In the genomic region with DNA sequence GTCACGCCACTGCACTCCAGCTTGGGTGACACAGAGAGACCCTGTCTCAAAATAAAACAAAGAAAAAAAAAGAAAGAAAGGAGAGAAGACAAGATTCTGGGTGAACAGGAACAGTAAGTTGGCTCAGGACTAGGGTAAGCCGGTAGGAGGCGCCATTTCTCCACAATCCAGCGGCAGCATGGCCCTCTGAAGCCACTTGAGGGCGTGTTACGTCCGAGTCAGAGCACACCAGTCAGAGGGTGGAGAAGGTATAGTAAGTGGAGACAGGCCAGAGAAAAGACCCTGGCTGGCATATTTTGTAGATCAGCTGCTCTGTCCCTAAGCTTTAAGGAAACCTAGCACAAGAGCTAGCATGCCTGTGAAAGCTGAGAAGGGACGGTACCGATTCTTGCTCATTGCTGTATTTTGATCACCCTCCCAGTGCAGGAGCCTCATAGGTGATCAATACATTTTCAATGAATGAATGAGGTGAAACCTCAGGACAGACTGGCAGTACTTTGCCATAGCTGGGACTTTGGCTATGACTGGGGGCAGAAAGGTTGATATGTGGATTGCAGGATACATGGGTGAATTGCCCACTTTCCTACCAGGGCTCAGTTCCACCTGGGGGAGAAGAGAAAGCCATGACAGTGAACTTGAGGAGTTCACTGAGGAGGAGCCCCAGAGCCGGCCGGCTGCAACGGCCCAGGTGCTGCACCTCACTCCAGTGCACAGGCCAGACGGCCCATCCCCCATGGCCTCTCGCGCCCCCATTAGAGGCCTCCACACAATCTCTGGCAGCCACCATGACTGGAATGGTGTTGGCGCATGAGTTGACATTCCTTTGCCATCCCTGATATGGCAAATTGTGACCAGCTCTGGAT, we compare ENCODE assay signal across 1 cellular context.
TF ChIP-seq lines count a peak whose summit lies in the region.

No MANE protein-coding gene starts in this region.

TF ChIP-seq in HepG2, 621 proteins besides CTCF, POLR2A, EP300 and RAD21 (continued from another document):
- TF ChIP-seq FOSL2 (CRISPR knock-in tag; IDR thresholded peaks at IDR 0.05) (0 out of 2 replicates have a peak, but pooled peaks have one; percentile 14), ZFX (CRISPR knock-in tag; IDR thresholded peaks at IDR 0.05; ENCODE audit: low read depth) (peak; percentile 21; the same call in 1 of the 2 replicates), NCOA2 (CRISPR knock-in tag; IDR thresholded peaks at IDR 0.05) (no peak), ZSCAN22 (CRISPR knock-in tag; IDR thresholded peaks at IDR 0.05) (peak; percentile 93), TEAD3 (CRISPR knock-in tag; optimal IDR thresholded peaks at IDR 0.05; ENCODE audit: borderline replicate concordance) (no peak), NFATC3 (CRISPR knock-in tag; IDR thresholded peaks at IDR 0.05) (no peak), ZNF878 (CRISPR knock-in tag; IDR thresholded peaks at IDR 0.05) (no peak), STAG1 (CRISPR knock-in tag; IDR thresholded peaks at IDR 0.05) (peak; percentile 94), ZNF230 (CRISPR knock-in tag; IDR thresholded peaks at IDR 0.05) (no peak), ZFP62 (CRISPR knock-in tag; IDR thresholded peaks at IDR 0.05) (no peak), XRCC5 (optimal IDR thresholded peaks at IDR 0.05; ENCODE audit: low read length) (peak; percentile 75), HIVEP1 (CRISPR knock-in tag; IDR thresholded peaks at IDR 0.05) (no peak), ZNF232 (CRISPR knock-in tag; IDR thresholded peaks at IDR 0.05; ENCODE audit: borderline replicate concordance) (no peak), SUZ12 (IDR thresholded peaks at IDR 0.05; ENCODE audit: low read depth, low read length) (0 out of 2 replicates have a peak, but pooled peaks have one; percentile 23), MIER2 (CRISPR knock-in tag; IDR thresholded peaks at IDR 0.05) (0 out of 2 replicates have a peak, but pooled peaks have one; percentile 59), JUND (CRISPR knock-in tag; IDR thresholded peaks at IDR 0.05) (no peak), SALL1 (CRISPR knock-in tag; IDR thresholded peaks at IDR 0.05) (peak; percentile 49; the same call in 1 of the 2 replicates), RELA (CRISPR knock-in tag; IDR thresholded peaks at IDR 0.05) (no peak), ZNF121 (CRISPR knock-in tag; IDR thresholded peaks at IDR 0.05) (no peak), THAP11 (CRISPR knock-in tag; IDR thresholded peaks at IDR 0.05) (peak; percentile 54), KDM5B (CRISPR knock-in tag; IDR thresholded peaks at IDR 0.05; ENCODE audit: borderline replicate concordance) (no peak), YY1 (IDR thresholded peaks at IDR 0.05; ENCODE audit: insufficient read depth, insufficient replicate concordance, low read depth, low read length) (peak; percentile 22), KLF11 (CRISPR knock-in tag; IDR thresholded peaks at IDR 0.05) (no peak), ZFP37 (CRISPR knock-in tag; IDR thresholded peaks at IDR 0.05; ENCODE audit: borderline replicate concordance) (no peak)
- TF ChIP-seq, protein P1, sequence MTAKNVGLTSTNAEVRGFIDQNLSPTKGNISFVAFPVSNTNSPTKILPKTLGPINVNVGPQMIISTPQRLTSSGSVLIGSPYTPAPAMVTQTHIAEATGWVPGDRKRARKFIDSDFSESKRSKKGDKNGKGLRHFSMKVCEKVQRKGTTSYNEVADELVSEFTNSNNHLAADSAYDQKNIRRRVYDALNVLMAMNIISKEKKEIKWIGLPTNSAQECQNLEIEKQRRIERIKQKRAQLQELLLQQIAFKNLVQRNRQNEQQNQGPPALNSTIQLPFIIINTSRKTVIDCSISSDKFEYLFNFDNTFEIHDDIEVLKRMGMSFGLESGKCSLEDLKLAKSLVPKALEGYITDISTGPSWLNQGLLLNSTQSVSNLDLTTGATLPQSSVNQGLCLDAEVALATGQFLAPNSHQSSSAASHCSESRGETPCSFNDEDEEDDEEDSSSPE (CRISPR knock-in tag; IDR thresholded peaks at IDR 0.05): no peak
- TF ChIP-seq, protein P2, sequence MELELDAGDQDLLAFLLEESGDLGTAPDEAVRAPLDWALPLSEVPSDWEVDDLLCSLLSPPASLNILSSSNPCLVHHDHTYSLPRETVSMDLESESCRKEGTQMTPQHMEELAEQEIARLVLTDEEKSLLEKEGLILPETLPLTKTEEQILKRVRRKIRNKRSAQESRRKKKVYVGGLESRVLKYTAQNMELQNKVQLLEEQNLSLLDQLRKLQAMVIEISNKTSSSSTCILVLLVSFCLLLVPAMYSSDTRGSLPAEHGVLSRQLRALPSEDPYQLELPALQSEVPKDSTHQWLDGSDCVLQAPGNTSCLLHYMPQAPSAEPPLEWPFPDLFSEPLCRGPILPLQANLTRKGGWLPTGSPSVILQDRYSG (CRISPR knock-in tag; IDR thresholded peaks at IDR 0.05): no peak
- TF ChIP-seq, protein P3, sequence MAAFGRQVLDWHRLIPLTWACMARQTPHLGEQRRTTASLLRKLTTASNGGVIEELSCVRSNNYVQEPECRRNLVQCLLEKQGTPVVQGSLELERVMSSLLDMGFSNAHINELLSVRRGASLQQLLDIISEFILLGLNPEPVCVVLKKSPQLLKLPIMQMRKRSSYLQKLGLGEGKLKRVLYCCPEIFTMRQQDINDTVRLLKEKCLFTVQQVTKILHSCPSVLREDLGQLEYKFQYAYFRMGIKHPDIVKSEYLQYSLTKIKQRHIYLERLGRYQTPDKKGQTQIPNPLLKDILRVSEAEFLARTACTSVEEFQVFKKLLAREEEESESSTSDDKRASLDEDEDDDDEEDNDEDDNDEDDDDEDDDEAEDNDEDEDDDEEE (CRISPR knock-in tag; IDR thresholded peaks at IDR 0.05): no peak
- TF ChIP-seq, protein P4, sequence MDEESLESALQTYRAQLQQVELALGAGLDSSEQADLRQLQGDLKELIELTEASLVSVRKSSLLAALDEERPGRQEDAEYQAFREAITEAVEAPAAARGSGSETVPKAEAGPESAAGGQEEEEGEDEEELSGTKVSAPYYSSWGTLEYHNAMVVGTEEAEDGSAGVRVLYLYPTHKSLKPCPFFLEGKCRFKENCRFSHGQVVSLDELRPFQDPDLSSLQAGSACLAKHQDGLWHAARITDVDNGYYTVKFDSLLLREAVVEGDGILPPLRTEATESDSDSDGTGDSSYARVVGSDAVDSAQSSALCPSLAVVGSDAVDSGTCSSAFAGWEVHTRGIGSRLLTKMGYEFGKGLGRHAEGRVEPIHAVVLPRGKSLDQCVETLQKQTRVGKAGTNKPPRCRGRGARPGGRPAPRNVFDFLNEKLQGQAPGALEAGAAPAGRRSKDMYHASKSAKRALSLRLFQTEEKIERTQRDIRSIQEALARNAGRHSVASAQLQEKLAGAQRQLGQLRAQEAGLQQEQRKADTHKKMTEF (CRISPR knock-in tag; IDR thresholded peaks at IDR 0.05): no peak
- TF ChIP-seq, protein P5, sequence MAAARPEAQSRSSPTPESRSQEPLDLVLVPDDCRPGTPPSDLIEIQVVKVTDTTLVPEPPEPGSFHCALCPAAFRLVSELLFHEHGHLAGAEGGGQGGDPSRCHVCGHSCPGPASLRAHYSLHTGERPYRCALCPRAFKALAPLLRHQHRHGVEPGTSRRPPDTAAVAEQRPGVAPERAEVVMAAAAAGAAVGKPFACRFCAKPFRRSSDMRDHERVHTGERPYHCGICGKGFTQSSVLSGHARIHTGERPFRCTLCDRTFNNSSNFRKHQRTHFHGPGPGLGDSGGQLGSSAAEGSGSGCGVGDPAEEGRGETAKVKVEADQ (CRISPR knock-in tag; IDR thresholded peaks at IDR 0.05; ENCODE audit: borderline replicate concordance): no peak
- TF ChIP-seq, protein P6, sequence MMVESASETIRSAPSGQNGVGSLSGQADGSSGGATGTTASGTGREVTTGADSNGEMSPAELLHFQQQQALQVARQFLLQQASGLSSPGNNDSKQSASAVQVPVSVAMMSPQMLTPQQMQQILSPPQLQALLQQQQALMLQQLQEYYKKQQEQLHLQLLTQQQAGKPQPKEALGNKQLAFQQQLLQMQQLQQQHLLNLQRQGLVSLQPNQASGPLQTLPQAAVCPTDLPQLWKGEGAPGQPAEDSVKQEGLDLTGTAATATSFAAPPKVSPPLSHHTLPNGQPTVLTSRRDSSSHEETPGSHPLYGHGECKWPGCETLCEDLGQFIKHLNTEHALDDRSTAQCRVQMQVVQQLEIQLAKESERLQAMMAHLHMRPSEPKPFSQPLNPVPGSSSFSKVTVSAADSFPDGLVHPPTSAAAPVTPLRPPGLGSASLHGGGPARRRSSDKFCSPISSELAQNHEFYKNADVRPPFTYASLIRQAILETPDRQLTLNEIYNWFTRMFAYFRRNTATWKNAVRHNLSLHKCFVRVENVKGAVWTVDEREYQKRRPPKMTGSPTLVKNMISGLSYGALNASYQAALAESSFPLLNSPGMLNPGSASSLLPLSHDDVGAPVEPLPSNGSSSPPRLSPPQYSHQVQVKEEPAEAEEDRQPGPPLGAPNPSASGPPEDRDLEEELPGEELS (CRISPR knock-in tag; IDR thresholded peaks at IDR 0.05): no peak
- TF ChIP-seq, protein P7, sequence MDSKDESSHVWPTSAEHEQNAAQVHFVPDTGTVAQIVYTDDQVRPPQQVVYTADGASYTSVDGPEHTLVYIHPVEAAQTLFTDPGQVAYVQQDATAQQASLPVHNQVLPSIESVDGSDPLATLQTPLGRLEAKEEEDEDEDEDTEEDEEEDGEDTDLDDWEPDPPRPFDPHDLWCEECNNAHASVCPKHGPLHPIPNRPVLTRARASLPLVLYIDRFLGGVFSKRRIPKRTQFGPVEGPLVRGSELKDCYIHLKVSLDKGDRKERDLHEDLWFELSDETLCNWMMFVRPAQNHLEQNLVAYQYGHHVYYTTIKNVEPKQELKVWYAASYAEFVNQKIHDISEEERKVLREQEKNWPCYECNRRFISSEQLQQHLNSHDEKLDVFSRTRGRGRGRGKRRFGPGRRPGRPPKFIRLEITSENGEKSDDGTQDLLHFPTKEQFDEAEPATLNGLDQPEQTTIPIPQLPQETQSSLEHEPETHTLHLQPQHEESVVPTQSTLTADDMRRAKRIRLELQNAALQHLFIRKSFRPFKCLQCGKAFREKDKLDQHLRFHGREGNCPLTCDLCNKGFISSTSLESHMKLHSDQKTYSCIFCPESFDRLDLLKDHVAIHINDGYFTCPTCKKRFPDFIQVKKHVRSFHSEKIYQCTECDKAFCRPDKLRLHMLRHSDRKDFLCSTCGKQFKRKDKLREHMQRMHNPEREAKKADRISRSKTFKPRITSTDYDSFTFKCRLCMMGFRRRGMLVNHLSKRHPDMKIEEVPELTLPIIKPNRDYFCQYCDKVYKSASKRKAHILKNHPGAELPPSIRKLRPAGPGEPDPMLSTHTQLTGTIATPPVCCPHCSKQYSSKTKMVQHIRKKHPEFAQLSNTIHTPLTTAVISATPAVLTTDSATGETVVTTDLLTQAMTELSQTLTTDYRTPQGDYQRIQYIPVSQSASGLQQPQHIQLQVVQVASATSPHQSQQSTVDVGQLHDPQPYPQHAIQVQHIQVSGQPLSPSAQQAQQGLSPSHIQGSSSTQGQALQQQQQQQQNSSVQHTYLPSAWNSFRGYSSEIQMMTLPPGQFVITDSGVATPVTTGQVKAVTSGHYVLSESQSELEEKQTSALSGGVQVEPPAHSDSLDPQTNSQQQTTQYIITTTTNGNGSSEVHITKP (CRISPR knock-in tag; IDR thresholded peaks at IDR 0.05; ENCODE audit: low read depth): 0 out of 2 replicates have a peak, but pooled peaks have one; percentile 24
- TF ChIP-seq, protein P8, sequence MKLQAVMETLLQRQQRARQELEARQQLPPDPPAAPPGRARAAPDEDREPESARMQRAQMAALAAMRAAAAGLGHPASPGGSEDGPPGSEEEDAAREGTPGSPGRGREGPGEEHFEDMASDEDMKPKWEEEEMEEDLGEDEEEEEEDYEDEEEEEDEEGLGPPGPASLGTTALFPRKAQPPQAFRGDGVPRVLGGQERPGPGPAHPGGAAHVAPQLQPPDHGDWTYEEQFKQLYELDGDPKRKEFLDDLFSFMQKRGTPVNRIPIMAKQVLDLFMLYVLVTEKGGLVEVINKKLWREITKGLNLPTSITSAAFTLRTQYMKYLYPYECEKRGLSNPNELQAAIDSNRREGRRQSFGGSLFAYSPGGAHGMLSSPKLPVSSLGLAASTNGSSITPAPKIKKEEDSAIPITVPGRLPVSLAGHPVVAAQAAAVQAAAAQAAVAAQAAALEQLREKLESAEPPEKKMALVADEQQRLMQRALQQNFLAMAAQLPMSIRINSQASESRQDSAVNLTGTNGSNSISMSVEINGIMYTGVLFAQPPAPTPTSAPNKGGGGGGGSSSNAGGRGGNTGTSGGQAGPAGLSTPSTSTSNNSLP (IDR thresholded peaks at IDR 0.05; ENCODE audit: low read depth, low read length): no peak
- TF ChIP-seq, protein P9, sequence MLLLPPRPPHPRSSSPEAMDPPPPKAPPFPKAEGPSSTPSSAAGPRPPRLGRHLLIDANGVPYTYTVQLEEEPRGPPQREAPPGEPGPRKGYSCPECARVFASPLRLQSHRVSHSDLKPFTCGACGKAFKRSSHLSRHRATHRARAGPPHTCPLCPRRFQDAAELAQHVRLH (CRISPR knock-in tag; IDR thresholded peaks at IDR 0.05; ENCODE audit: borderline replicate concordance, low read depth): peak; percentile 89; the same call in 1 of the 2 replicates
- TF ChIP-seq, protein P10, sequence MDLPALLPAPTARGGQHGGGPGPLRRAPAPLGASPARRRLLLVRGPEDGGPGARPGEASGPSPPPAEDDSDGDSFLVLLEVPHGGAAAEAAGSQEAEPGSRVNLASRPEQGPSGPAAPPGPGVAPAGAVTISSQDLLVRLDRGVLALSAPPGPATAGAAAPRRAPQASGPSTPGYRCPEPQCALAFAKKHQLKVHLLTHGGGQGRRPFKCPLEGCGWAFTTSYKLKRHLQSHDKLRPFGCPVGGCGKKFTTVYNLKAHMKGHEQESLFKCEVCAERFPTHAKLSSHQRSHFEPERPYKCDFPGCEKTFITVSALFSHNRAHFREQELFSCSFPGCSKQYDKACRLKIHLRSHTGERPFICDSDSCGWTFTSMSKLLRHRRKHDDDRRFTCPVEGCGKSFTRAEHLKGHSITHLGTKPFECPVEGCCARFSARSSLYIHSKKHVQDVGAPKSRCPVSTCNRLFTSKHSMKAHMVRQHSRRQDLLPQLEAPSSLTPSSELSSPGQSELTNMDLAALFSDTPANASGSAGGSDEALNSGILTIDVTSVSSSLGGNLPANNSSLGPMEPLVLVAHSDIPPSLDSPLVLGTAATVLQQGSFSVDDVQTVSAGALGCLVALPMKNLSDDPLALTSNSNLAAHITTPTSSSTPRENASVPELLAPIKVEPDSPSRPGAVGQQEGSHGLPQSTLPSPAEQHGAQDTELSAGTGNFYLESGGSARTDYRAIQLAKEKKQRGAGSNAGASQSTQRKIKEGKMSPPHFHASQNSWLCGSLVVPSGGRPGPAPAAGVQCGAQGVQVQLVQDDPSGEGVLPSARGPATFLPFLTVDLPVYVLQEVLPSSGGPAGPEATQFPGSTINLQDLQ (CRISPR knock-in tag; IDR thresholded peaks at IDR 0.05): 0 out of 2 replicates have a peak, but pooled peaks have one; percentile 33
